Comparison of ENCODE assay signal across 26 cellular contexts in the genomic region with DNA sequence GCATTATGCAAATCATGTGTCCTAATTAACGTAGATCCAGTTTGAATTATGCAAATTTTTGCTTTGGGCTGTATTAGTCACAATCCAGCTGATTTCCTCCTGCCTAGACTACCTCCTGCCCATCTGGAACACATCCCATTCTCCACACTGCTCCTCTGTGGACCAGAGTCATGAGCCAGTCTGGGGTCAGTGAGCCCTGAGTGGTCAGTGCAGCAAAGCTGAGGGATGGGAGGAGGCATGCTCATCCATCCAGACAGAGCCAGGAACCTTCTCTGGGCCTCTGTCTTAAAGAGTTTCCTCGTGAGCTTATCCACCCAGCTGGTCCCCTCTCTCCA.
A peak's percentile ranks its signal among the peaks of the same experiment; 100 is the strongest.
DNase-seq lines count a peak whose midpoint lies in the region; ATAC-seq, FAIRE-seq and TF ChIP-seq lines count a peak whose summit lies in the region.
"Had no signal": no experiment of that assay in that cellular context is flagged by ENCODE, and none has a peak within 500 bp of the region (broad histone marks: within the 10 kb centered on the region; RNA-seq: fewer than 3 reads in every experiment).

No MANE protein-coding gene starts in this region.

- ATAC-seq in Right ventricle myocardium superior (ENCODE audit: poor library complexity) (peak; percentile 39), GM18873 (IDR thresholded peaks at IDR 0.05; ENCODE audit: low FRiP score, unreplicated experiment) (no peak), HG03108 (IDR thresholded peaks at IDR 0.05; ENCODE audit: unreplicated experiment) (no peak)
- ATAC-seq: GM23338, HCT116 had no signal

- TF ChIP-seq CTCF in left ventricle myocardium inferior (IDR thresholded peaks at IDR 0.05; ENCODE audit: borderline replicate concordance) (no peak), brain (conservative IDR thresholded peaks at IDR 0.05) (no peak)

- H3K27ac ChIP-seq in left ventricle myocardium inferior (replicated peaks) (no peak overlapping the region), small intestine (ENCODE audit: low read depth in 1 of 2, low read length in 1 of 2) (no peak overlapping the region)
- H3K27ac ChIP-seq: 22Rv1, Peyer's patch had no signal

- H3K27ac Mint-ChIP-seq in brain: peak overlapping the region in 3 of 5 experiments; percentile 0 to 93 (median 46)
- H3K27ac Mint-ChIP-seq: CD4-positive, CD25-positive, alpha-beta regulatory T cell; GM23338 had no signal

- H3K27me3 Mint-ChIP-seq in brain: no peaks in the 10 kb centered on the region
- H3K27me3 Mint-ChIP-seq: CD4-positive, CD25-positive, alpha-beta regulatory T cell had no signal

- H3K27me3 ChIP-seq in left ventricle myocardium inferior (ENCODE audit: low read depth): no peaks in the 10 kb centered on the region
- H3K27me3 ChIP-seq in small intestine (ENCODE audit: control insufficient read depth in 2 of 2, insufficient read depth in 2 of 2, low read length in 2 of 2): no peaks in the 10 kb centered on the region
- H3K27me3 ChIP-seq: Peyer's patch had no signal

- H3K4me3 ChIP-seq in left ventricle myocardium inferior: no peak overlapping the region
- H3K4me3 ChIP-seq in small intestine (ENCODE audit: low read depth in 1 of 2, low read length in 2 of 2): no peak overlapping the region
- H3K4me3 ChIP-seq: GM23338, Peyer's patch had no signal

- intact Hi-C loops in Right ventricle myocardium superior (cut with DNase I) (no loop called here), left ventricle myocardium inferior (cut with micrococcal nuclease) (no loop called here)

- H3K4me1 ChIP-seq in left ventricle myocardium inferior: peaks cover 9% of the 10 kb centered on the region
- H3K4me1 ChIP-seq in small intestine (ENCODE audit: control insufficient read depth in 2 of 2, insufficient read depth in 1 of 2, low read depth in 1 of 2, low read length in 1 of 2): no peaks in the 10 kb centered on the region
- H3K4me1 ChIP-seq: Peyer's patch had no signal

- peaks cover 0 to 68% (median 0%) of the 10 kb centered on the region in 5 experiments for H3K9me3 Mint-ChIP-seq in brain

- no peaks in the 10 kb centered on the region for H3K36me3 Mint-ChIP-seq in brain
- H3K36me3 Mint-ChIP-seq: CD4-positive, CD25-positive, alpha-beta regulatory T cell had no signal

- H3K4me1 Mint-ChIP-seq in brain: peaks cover 44% of the 10 kb centered on the region
- H3K4me1 Mint-ChIP-seq: CD4-positive, CD25-positive, alpha-beta regulatory T cell; GM23338 had no signal

- no peak overlapping the region for H3K4me3 Mint-ChIP-seq in brain
- H3K4me3 Mint-ChIP-seq: GM23338 had no signal

- FAIRE-seq in GM12891 (lab: Jason Lieb, UNC) (no peak), small intestine (lab: Jason Lieb, UNC) (no peak)
- FAIRE-seq: G401.6 had no signal

- H3K9me3 ChIP-seq in left ventricle myocardium inferior (replicated peaks) (no peaks in the 10 kb centered on the region), small intestine (ENCODE audit: control insufficient read depth, low read depth) (no peaks in the 10 kb centered on the region)
- H3K9me3 ChIP-seq: Peyer's patch, SK-N-SH had no signal

- no peak for TF ChIP-seq POLR2A in GM12891 (IDR thresholded peaks at IDR 0.05; ENCODE audit: low read depth, low read length)

- no peaks in the 10 kb centered on the region for H3K36me3 ChIP-seq in left ventricle myocardium inferior
- H3K36me3 ChIP-seq in small intestine (ENCODE audit: control insufficient read depth in 2 of 2, insufficient read depth in 2 of 2, low read length in 2 of 2): no peaks in the 10 kb centered on the region
- H3K36me3 ChIP-seq: Peyer's patch had no signal

- DNase-seq in Right ventricle myocardium superior (no peak), left ventricle myocardium inferior (no peak), midbrain (lab: John Stamatoyannopoulos, UW) (peak; percentile 10), GM12891 (ENCODE audit: insufficient read length, low spot score) (no peak), small intestine (no peak)
- DNase-seq: AML-193; CD4-positive, CD25-positive, alpha-beta regulatory T cell; COR-L47; DMS 273 treated with DMSO at 0.1 percent for 48 hours; DND-41; Kasumi-1; MM.1S; NCI-H1105; NCI-H2081; NCI-H2171 treated with DMSO at 0.1 percent for 48 hours; NCI-H446; Peyer's patch; SHP77; SK-N-SH had no signal

- WGBS in small intestine, 3 donors: 19 to 26% (median 24%) methylated on average over 2 of the region's 2 CpGs

TF ChIP-seq in GM12891, 5 proteins besides CTCF, POLR2A, EP300 and RAD21:
- TF ChIP-seq TAF1 (IDR thresholded peaks at IDR 0.05; ENCODE audit: low read depth, low read length): no peak
- no peak for TF ChIP-seq PAX5 (IDR thresholded peaks at IDR 0.05; ENCODE audit: insufficient read depth, low read length, severe bottlenecking)
- no peak for TF ChIP-seq POLR2AphosphoS5 (IDR thresholded peaks at IDR 0.05; ENCODE audit: low read depth, low read length)
